ENCODE assay signal across 1 cellular context in genomic region chr12:57517718-57518117, GRCh38.
TF ChIP-seq lines count a peak whose summit lies in the region.

No MANE protein-coding gene starts in this region.

TF ChIP-seq in K562, 482 proteins besides CTCF, POLR2A, EP300 and RAD21:
- TF ChIP-seq PTTG1 (tag; IDR thresholded peaks at IDR 0.05; ENCODE audit: low read depth): 0 out of 2 replicates have a peak, but pooled peaks have one; percentile 21
- 0 out of 2 replicates have a peak, but pooled peaks have one; percentile 49 for TF ChIP-seq MED1 (CRISPR knock-in tag; IDR thresholded peaks at IDR 0.05; ENCODE audit: borderline replicate concordance)
- TF ChIP-seq ZC3H4 (CRISPR knock-in tag; IDR thresholded peaks at IDR 0.05; ENCODE audit: borderline replicate concordance): peak; percentile 55; the same call in 1 of the 2 replicates
- peak; percentile 17 for TF ChIP-seq RBM22 (IDR thresholded peaks at IDR 0.05; ENCODE audit: low read depth, low read length, poor library complexity, severe bottlenecking)
- 0 out of 2 replicates have a peak, but pooled peaks have one; percentile 20 for TF ChIP-seq PHB2 (IDR thresholded peaks at IDR 0.05; ENCODE audit: low read depth)
- TF ChIP-seq MLLT1 (IDR thresholded peaks at IDR 0.05): peak in 1 of 2 experiments; percentile 80; a peak in 3 of 4 replicates
- TF ChIP-seq NFATC3 (IDR thresholded peaks at IDR 0.05): peak; percentile 5; the same call in 1 of the 2 replicates
- peak; percentile 55 for TF ChIP-seq POLR2B (IDR thresholded peaks at IDR 0.05; ENCODE audit: low read depth, partially characterized antibody)
- peak; percentile 25; the same call in 1 of the 2 replicates for TF ChIP-seq NKRF (IDR thresholded peaks at IDR 0.05; ENCODE audit: borderline replicate concordance)
- TF ChIP-seq RBFOX2 (IDR thresholded peaks at IDR 0.05; ENCODE audit: low read depth, low read length): 0 out of 2 replicates have a peak, but pooled peaks have one; percentile 26
- 0 out of 2 replicates have a peak, but pooled peaks have one; percentile 5 for TF ChIP-seq AFF4 (CRISPR knock-in tag; IDR thresholded peaks at IDR 0.05)
- 0 out of 2 replicates have a peak, but pooled peaks have one; percentile 25 for TF ChIP-seq NBN (IDR thresholded peaks at IDR 0.05; ENCODE audit: low read depth)
- TF ChIP-seq SUPT5H (IDR thresholded peaks at IDR 0.05): peak; percentile 60
